ENCODE assay signal across 13 cellular contexts in genomic region chr15:89165677-89166076, GRCh38. TPM values are rescaled to one million over a fixed set of nuclear protein-coding genes. Genes with fewer than 3 reads are reported as not detected.
DNase-seq lines count a peak whose midpoint lies in the region; ATAC-seq, FAIRE-seq and TF ChIP-seq lines count a peak whose summit lies in the region.
"Had no signal": no experiment of that assay in that cellular context is flagged by ENCODE, and none has a peak within 500 bp of the region (broad histone marks: within the 10 kb centered on the region; RNA-seq: fewer than 3 reads in every experiment).

No MANE protein-coding gene starts in this region.

- ATAC-seq in activated naive CD8-positive, alpha-beta T cell treated with anti-CD3 and anti-CD28 coated beads, Interleukin-2, amount 50 U/mL, for 24 hours = no peak
- no peak for ATAC-seq in HG02885 (IDR thresholded peaks at IDR 0.05; ENCODE audit: poor library complexity, unreplicated experiment)

- DNase-seq in activated CD4-positive, alpha-beta memory T cell treated with anti-CD3 and anti-CD28 coated beads for 36 hours = no peak
- no peak for DNase-seq in activated CD4-positive, alpha-beta memory T cell treated with anti-CD3 and anti-CD28 coated beads, Interleukin-2, amount 10 ng/mL, durations not matched to agents 7 days and 5 days
- no peak for DNase-seq in activated naive CD8-positive, alpha-beta T cell treated with anti-CD3 and anti-CD28 coated beads, Interleukin-2, amount 50 U/mL, for 24 hours
- DNase-seq in kidney (no peak), spleen (no peak), esophagus muscularis mucosa (ENCODE audit: extremely low spot score) (no peak)
- no peak for DNase-seq in activated T-cell treated with anti-CD3 and anti-CD28 coated beads, Interleukin-2, amount 50 U/mL, for 1 hour
- DNase-seq: ACHN, glutamatergic neuron, NCI-H345, substantia nigra had no signal

- TF ChIP-seq CTCF in kidney (IDR thresholded peaks at IDR 0.05; ENCODE audit: borderline replicate concordance, extremely low read depth, insufficient read depth) (no peak), spleen (IDR thresholded peaks at IDR 0.05 in 8 of 11, conservative IDR thresholded peaks at IDR 0.05 in 3 of 11) (no peak), esophagus muscularis mucosa (IDR thresholded peaks at IDR 0.05) (no peak)

- POLR2A ChIA-PET in activated CD4-positive, alpha-beta memory T cell treated with anti-CD3 and anti-CD28 coated beads for 36 hours (lab: Charles Lee) = no interaction called here
- POLR2A ChIA-PET in activated CD4-positive, alpha-beta memory T cell treated with anti-CD3 and anti-CD28 coated beads, Interleukin-2, amount 10 ng/mL, durations not matched to agents 7 days and 5 days (lab: Charles Lee) = interaction anchor here (1.8 kb wide), 2 partner anchors 14 to 78 kb away, joined by 3 to 4 read pairs; partner anchors contain the start of gene ABHD2

- FAIRE-seq in kidney (lab: Jason Lieb, UNC) = no peak

- TF ChIP-seq POLR2A in spleen (IDR thresholded peaks at IDR 0.05) = no peak
- no peak for TF ChIP-seq POLR2A in esophagus muscularis mucosa (IDR thresholded peaks at IDR 0.05; ENCODE audit: low read depth)

- no peaks in the 10 kb centered on the region for H3K27me3 ChIP-seq in spleen (replicated peaks in 1 of 7)
- H3K27me3 ChIP-seq in esophagus muscularis mucosa = no peaks in the 10 kb centered on the region

- no peak overlapping the region for H3K4me3 ChIP-seq in kidney (ENCODE audit: low read length in 2 of 2)
- no peak overlapping the region for H3K4me3 ChIP-seq in spleen
- H3K4me3 ChIP-seq in esophagus muscularis mucosa = no peak overlapping the region

- peaks cover 29% of the 10 kb centered on the region for H3K4me1 Mint-ChIP-seq in activated CD4-positive, alpha-beta memory T cell treated with anti-CD3 and anti-CD28 coated beads for 36 hours (ENCODE audit: low read depth)
- peaks cover 13% of the 10 kb centered on the region for H3K4me1 Mint-ChIP-seq in activated CD4-positive, alpha-beta memory T cell treated with anti-CD3 and anti-CD28 coated beads, Interleukin-2, amount 10 ng/mL, durations not matched to agents 7 days and 5 days
- H3K4me1 Mint-ChIP-seq in activated naive CD8-positive, alpha-beta T cell treated with anti-CD3 and anti-CD28 coated beads, Interleukin-2, amount 50 U/mL, for 24 hours = peaks cover 45% of the 10 kb centered on the region

- peak overlapping the region; percentile 16 to 60 for H3K27ac ChIP-seq in kidney (ENCODE audit: low read depth in 2 of 2, low read length in 2 of 2)
- peak overlapping the region in 7 of 8 donors; percentile 4 to 78 (median 71) for H3K27ac ChIP-seq in spleen
- peak overlapping the region in 2 of 4 donors; percentile 32 to 50 for H3K27ac ChIP-seq in esophagus muscularis mucosa (replicated peaks in 1 of 4)

- WGBS in spleen, 5 donors = 54 to 87% (median 80%) methylated on average over 2 of the region's 2 CpGs
- 33% methylated on average over 2 of the region's 2 CpGs for WGBS in esophagus muscularis mucosa

- intact Hi-C loops in activated CD4-positive, alpha-beta memory T cell treated with anti-CD3 and anti-CD28 coated beads for 36 hours (cut with micrococcal nuclease) = loop anchor here (2.0 to 10.0 kb wide), 4 partner anchors 38 to 541 kb away; partner anchors contain the start of gene AEN
- intact Hi-C loops in kidney (cut with DNase I) = no loop called here
- intact Hi-C loops in spleen (cut with DNase I; ENCODE audit: low total_unique reads) = no loop called here
- intact Hi-C loops in esophagus muscularis mucosa (cut with DNase I) = no loop called here

- TF ChIP-seq EP300 in esophagus muscularis mucosa (IDR thresholded peaks at IDR 0.05) = no peak

- H3K36me3 ChIP-seq in kidney (ENCODE audit: control insufficient read depth in 1 of 2, insufficient read depth in 2 of 2, low read length in 2 of 2) = no peaks in the 10 kb centered on the region
- peaks cover 0 to 63% (median 13%) of the 10 kb centered on the region in 6 donors for H3K36me3 ChIP-seq in spleen
- H3K36me3 ChIP-seq in esophagus muscularis mucosa = peaks cover 0 to 18% (median 0%) of the 10 kb centered on the region in 4 donors

- no peaks in the 10 kb centered on the region for H3K9me3 Mint-ChIP-seq in activated CD4-positive, alpha-beta memory T cell treated with anti-CD3 and anti-CD28 coated beads for 36 hours
- H3K9me3 Mint-ChIP-seq in activated CD4-positive, alpha-beta memory T cell treated with anti-CD3 and anti-CD28 coated beads, Interleukin-2, amount 10 ng/mL, durations not matched to agents 7 days and 5 days = no peaks in the 10 kb centered on the region
- no peaks in the 10 kb centered on the region for H3K9me3 Mint-ChIP-seq in activated naive CD8-positive, alpha-beta T cell treated with anti-CD3 and anti-CD28 coated beads, Interleukin-2, amount 50 U/mL, for 24 hours
- H3K9me3 Mint-ChIP-seq: activated T-helper 1 cell treated with anti-CD3 and anti-CD28 coated beads, Interleukin-12 subunit alpha, Interleukin-12 subunit beta, Interleukin-2, Interleukin-4 antibody, amounts not matched to agents 30 ng/mL and 10 ng/mL and 1 ng/mL, durations not matched to agents 14 hours and 24 hours and 36 hours had no signal

- H3K9ac ChIP-seq in kidney (ENCODE audit: low read length in 2 of 2) = no peak overlapping the region

- no peaks in the 10 kb centered on the region for H3K27me3 Mint-ChIP-seq in activated CD4-positive, alpha-beta memory T cell treated with anti-CD3 and anti-CD28 coated beads for 36 hours
- H3K27me3 Mint-ChIP-seq in activated CD4-positive, alpha-beta memory T cell treated with anti-CD3 and anti-CD28 coated beads, Interleukin-2, amount 10 ng/mL, durations not matched to agents 7 days and 5 days = no peaks in the 10 kb centered on the region
- H3K27me3 Mint-ChIP-seq in activated naive CD8-positive, alpha-beta T cell treated with anti-CD3 and anti-CD28 coated beads, Interleukin-2, amount 50 U/mL, for 24 hours = no peaks in the 10 kb centered on the region

- peak overlapping the region; percentile 13 for H3K27ac Mint-ChIP-seq in activated CD4-positive, alpha-beta memory T cell treated with anti-CD3 and anti-CD28 coated beads for 36 hours
- no peak overlapping the region for H3K27ac Mint-ChIP-seq in activated CD4-positive, alpha-beta memory T cell treated with anti-CD3 and anti-CD28 coated beads, Interleukin-2, amount 10 ng/mL, durations not matched to agents 7 days and 5 days
- peak overlapping the region; percentile 47 for H3K27ac Mint-ChIP-seq in activated naive CD8-positive, alpha-beta T cell treated with anti-CD3 and anti-CD28 coated beads, Interleukin-2, amount 50 U/mL, for 24 hours

- CTCF ChIA-PET in activated CD4-positive, alpha-beta memory T cell treated with anti-CD3 and anti-CD28 coated beads for 36 hours (lab: Charles Lee) = interaction anchor here (0.6 to 4.5 kb wide), 5 partner anchors 8 to 261 kb away, joined by 3 to 81 read pairs (median 20); no protein-coding TSS in a partner anchor
- CTCF ChIA-PET in activated CD4-positive, alpha-beta memory T cell treated with anti-CD3 and anti-CD28 coated beads, Interleukin-2, amount 10 ng/mL, durations not matched to agents 7 days and 5 days (lab: Charles Lee) = interaction anchor here (1.4 to 5.6 kb wide), 4 partner anchors 13 to 193 kb away, joined by 3 to 51 read pairs (median 20); no protein-coding TSS in a partner anchor

- H3K36me3 Mint-ChIP-seq in activated CD4-positive, alpha-beta memory T cell treated with anti-CD3 and anti-CD28 coated beads for 36 hours = peaks cover 2% of the 10 kb centered on the region
- peaks cover 9% of the 10 kb centered on the region for H3K36me3 Mint-ChIP-seq in activated CD4-positive, alpha-beta memory T cell treated with anti-CD3 and anti-CD28 coated beads, Interleukin-2, amount 10 ng/mL, durations not matched to agents 7 days and 5 days (ENCODE audit: low read depth)
- peaks cover 26% of the 10 kb centered on the region for H3K36me3 Mint-ChIP-seq in activated naive CD8-positive, alpha-beta T cell treated with anti-CD3 and anti-CD28 coated beads, Interleukin-2, amount 50 U/mL, for 24 hours (ENCODE audit: low read depth)

- H3K9me3 ChIP-seq in kidney (ENCODE audit: control insufficient read depth in 1 of 2, low read length in 2 of 2) = no peaks in the 10 kb centered on the region
- H3K9me3 ChIP-seq in spleen = no peaks in the 10 kb centered on the region
- H3K9me3 ChIP-seq in esophagus muscularis mucosa = no peaks in the 10 kb centered on the region

- H3K4me1 ChIP-seq in kidney (ENCODE audit: control insufficient read depth in 1 of 2, insufficient read depth in 1 of 2, low read depth in 1 of 2, low read length in 2 of 2) (peaks cover 27 to 29% of the 10 kb centered on the region in 2 donors), spleen (peaks cover 12 to 39% (median 25%) of the 10 kb centered on the region in 6 donors), esophagus muscularis mucosa (peaks cover 47 to 65% (median 53%) of the 10 kb centered on the region in 4 donors)

- H3K4me3 Mint-ChIP-seq in activated CD4-positive, alpha-beta memory T cell treated with anti-CD3 and anti-CD28 coated beads for 36 hours = no peak overlapping the region
- no peak overlapping the region for H3K4me3 Mint-ChIP-seq in activated CD4-positive, alpha-beta memory T cell treated with anti-CD3 and anti-CD28 coated beads, Interleukin-2, amount 10 ng/mL, durations not matched to agents 7 days and 5 days
- no peak overlapping the region for H3K4me3 Mint-ChIP-seq in activated naive CD8-positive, alpha-beta T cell treated with anti-CD3 and anti-CD28 coated beads, Interleukin-2, amount 50 U/mL, for 24 hours
- H3K4me3 Mint-ChIP-seq: activated T-helper 1 cell treated with anti-CD3 and anti-CD28 coated beads, Interleukin-12 subunit alpha, Interleukin-12 subunit beta, Interleukin-2, Interleukin-4 antibody, amounts not matched to agents 30 ng/mL and 10 ng/mL and 1 ng/mL, durations not matched to agents 14 hours and 24 hours and 36 hours had no signal

RNA-seq across cellular contexts. Expression of gene RLBP1, which starts 55.7 kb away (rescaled TPM):
- not detected for total RNA-seq in activated CD4-positive, alpha-beta memory T cell treated with anti-CD3 and anti-CD28 coated beads for 36 hours
- total RNA-seq in activated CD4-positive, alpha-beta memory T cell treated with anti-CD3 and anti-CD28 coated beads, Interleukin-2, amount 10 ng/mL, durations not matched to agents 7 days and 5 days = not detected
- total RNA-seq in kidney = not detected
- not detected for polyA plus RNA-seq in kidney (ENCODE audit: insufficient read depth, low read depth, low replicate concordance)
- not detected for total RNA-seq in spleen
- polyA plus RNA-seq in spleen = not detected
- under 1 TPM in 3 of 4 donors, not detected in 1; 0.13 to 0.52 (median 0.50) TPM for total RNA-seq in esophagus muscularis mucosa
- total RNA-seq: activated T-helper 1 cell treated with anti-CD3 and anti-CD28 coated beads, Interleukin-12 subunit alpha, Interleukin-12 subunit beta, Interleukin-2, Interleukin-4 antibody, amounts not matched to agents 30 ng/mL and 10 ng/mL and 1 ng/mL, durations not matched to agents 14 hours and 24 hours and 36 hours had no signal
